29 cellular contexts compared by ENCODE assay signal in genomic region chr16:10128397-10129258, GRCh38. TPM values are rescaled to one million over a fixed set of nuclear protein-coding genes. Genes with fewer than 3 reads are reported as not detected.
"Had no signal": no experiment of that assay in that cellular context is flagged by ENCODE, and none has a peak within 500 bp of the region (broad histone marks: within the 10 kb centered on the region; RNA-seq: fewer than 3 reads in every experiment).

No MANE protein-coding gene starts in this region.

- DNase-seq: activated B cell treated with CpG ODN at 0.5 μM for 24 hours; activated CD4-positive, alpha-beta memory T cell treated with anti-CD3 and anti-CD28 coated beads, Interleukin-2, amount 10 ng/mL, durations not matched to agents 7 days and 5 days; activated CD4-positive, alpha-beta T cell treated with anti-CD3 and anti-CD28 coated beads, Interleukin-2, amount 10 ng/mL, durations not matched to agents 7 days and 5 days; activated gamma-delta T cell; activated naive CD4-positive, alpha-beta T cell treated with anti-CD3 and anti-CD28 coated beads for 36 hours; activated T-cell treated with anti-CD3 and anti-CD28 coated beads for 4 hours; activated T-cell treated with anti-CD3 and anti-CD28 coated beads, Interleukin-2, amount 50 U/mL, for 48 hours; brain microvascular endothelial cell; Karpas-422; MM.1S; NCI-H1105 treated with DMSO at 0.1 percent for 48 hours; NCI-H146; NCI-H187 treated with DMSO at 0.1 percent for 48 hours; NCI-H2171; NCI-H2227 treated with DMSO at 0.1 percent for 48 hours; NCI-H526; NCI-H82; RPMI8226; T-cell; T-helper 2 cell; T1000 had no signal

- H3K27ac ChIP-seq: brain microvascular endothelial cell, cardiac muscle cell, SK-N-MC had no signal

- H3K4me3 ChIP-seq: cardiac muscle cell, SK-N-MC had no signal

- H3K4me3 Mint-ChIP-seq: activated B cell treated with CpG ODN at 0.5 μM for 24 hours; activated CD4-positive, alpha-beta memory T cell treated with anti-CD3 and anti-CD28 coated beads, Interleukin-2, amount 10 ng/mL, durations not matched to agents 7 days and 5 days; activated CD4-positive, alpha-beta T cell treated with anti-CD3 and anti-CD28 coated beads, Interleukin-2, amount 10 ng/mL, durations not matched to agents 7 days and 5 days; activated naive CD4-positive, alpha-beta T cell treated with anti-CD3 and anti-CD28 coated beads for 36 hours; activated naive CD8-positive, alpha-beta T cell; activated T-helper 17 cell treated with anti-CD3 and anti-CD28 coated beads, Interleukin-2, amount 50 U/mL, for 72 hours; T-cell had no signal

- ATAC-seq: activated T-helper 17 cell treated with anti-CD3 and anti-CD28 coated beads, Interleukin-2, amount 50 U/mL, for 72 hours; Right ventricle myocardium inferior; T-cell had no signal

- H3K27ac Mint-ChIP-seq: activated B cell treated with CpG ODN at 0.5 μM for 24 hours; activated CD4-positive, alpha-beta memory T cell treated with anti-CD3 and anti-CD28 coated beads, Interleukin-2, amount 10 ng/mL, durations not matched to agents 7 days and 5 days; activated CD4-positive, alpha-beta T cell treated with anti-CD3 and anti-CD28 coated beads, Interleukin-2, amount 10 ng/mL, durations not matched to agents 7 days and 5 days; activated naive CD4-positive, alpha-beta T cell treated with anti-CD3 and anti-CD28 coated beads for 36 hours; activated naive CD8-positive, alpha-beta T cell; activated T-helper 17 cell treated with anti-CD3 and anti-CD28 coated beads, Interleukin-2, amount 50 U/mL, for 72 hours; T-cell had no signal

- H3K27me3 ChIP-seq: brain microvascular endothelial cell, cardiac muscle cell had no signal

- H3K9me3 Mint-ChIP-seq: activated B cell treated with CpG ODN at 0.5 μM for 24 hours; activated CD4-positive, alpha-beta memory T cell treated with anti-CD3 and anti-CD28 coated beads, Interleukin-2, amount 10 ng/mL, durations not matched to agents 7 days and 5 days; activated CD4-positive, alpha-beta T cell treated with anti-CD3 and anti-CD28 coated beads, Interleukin-2, amount 10 ng/mL, durations not matched to agents 7 days and 5 days; activated T-helper 17 cell treated with anti-CD3 and anti-CD28 coated beads, Interleukin-2, amount 50 U/mL, for 72 hours; T-cell had no signal

- H3K36me3 Mint-ChIP-seq: activated naive CD8-positive, alpha-beta T cell; T-cell had no signal

- H3K4me1 Mint-ChIP-seq: activated B cell treated with CpG ODN at 0.5 μM for 24 hours; activated CD4-positive, alpha-beta memory T cell treated with anti-CD3 and anti-CD28 coated beads, Interleukin-2, amount 10 ng/mL, durations not matched to agents 7 days and 5 days; activated CD4-positive, alpha-beta T cell treated with anti-CD3 and anti-CD28 coated beads, Interleukin-2, amount 10 ng/mL, durations not matched to agents 7 days and 5 days; activated T-helper 17 cell treated with anti-CD3 and anti-CD28 coated beads, Interleukin-2, amount 50 U/mL, for 72 hours; T-cell had no signal

- H3K36me3 ChIP-seq: brain microvascular endothelial cell, cardiac muscle cell had no signal

- H3K27me3 Mint-ChIP-seq: activated CD4-positive, alpha-beta memory T cell treated with anti-CD3 and anti-CD28 coated beads, Interleukin-2, amount 10 ng/mL, durations not matched to agents 7 days and 5 days; activated CD4-positive, alpha-beta T cell treated with anti-CD3 and anti-CD28 coated beads, Interleukin-2, amount 10 ng/mL, durations not matched to agents 7 days and 5 days had no signal

RNA-seq across cellular contexts. Expression of gene GRIN2A, which starts 53.6 kb away (rescaled TPM):
- total RNA-seq: activated CD4-positive, alpha-beta memory T cell treated with anti-CD3 and anti-CD28 coated beads, Interleukin-2, amount 10 ng/mL, durations not matched to agents 7 days and 5 days; activated CD4-positive, alpha-beta T cell treated with anti-CD3 and anti-CD28 coated beads, Interleukin-2, amount 10 ng/mL, durations not matched to agents 7 days and 5 days; activated CD8-positive, alpha-beta memory T cell treated with anti-CD3 and anti-CD28 coated beads for 36 hours; activated naive CD4-positive, alpha-beta T cell treated with anti-CD3 and anti-CD28 coated beads for 36 hours; activated T-helper 17 cell treated with anti-CD3 and anti-CD28 coated beads, Interleukin-2, amount 50 U/mL, for 72 hours; NCI-H460; OCI-LY7 had no signal
